In genomic region chr7:34991938-34992840, GRCh38 we compare ENCODE assay signal across 8 cellular contexts. TPM values are rescaled to one million over a fixed set of nuclear protein-coding genes. Genes with fewer than 3 reads are reported as not detected.
DNase-seq lines count a peak whose midpoint lies in the region; ATAC-seq, FAIRE-seq and TF ChIP-seq lines count a peak whose summit lies in the region.

No MANE protein-coding gene starts in this region.

- H3K9me2 ChIP-seq in PC-3 (replicated peaks; ENCODE audit: low read length), result no peaks in the 10 kb centered on the region

- CTCF ChIA-PET in PC-3 (lab: Charles Lee), result no interaction called here

- peak overlapping the region; percentile 59 for H3K4me2 ChIP-seq in PC-3 (ENCODE audit: low read length)

- BruUV-seq in PC-3 (replicated peaks; lab: Mats Ljungman, UMichigan), result no TSS peak

- peak overlapping the region; percentile 84 for H3K27ac ChIP-seq in PC-3 (ENCODE audit: low read length)
- H3K27ac ChIP-seq in spleen, result peak overlapping the region in 6 of 8 donors; percentile 33 to 75 (median 61)

- H3K36me3 ChIP-seq in PC-3 (ENCODE audit: low read depth, low read length) (no peaks in the 10 kb centered on the region), adipocyte (ENCODE audit: control insufficient read depth, insufficient read depth, low read length, severe bottlenecking) (no peaks in the 10 kb centered on the region), spleen (no peaks in the 10 kb centered on the region)

- ATAC-seq in PC-3, result peak; percentile 94
- ATAC-seq in HG03025 (IDR thresholded peaks at IDR 0.05; ENCODE audit: low FRiP score, unreplicated experiment), result no peak

- H4K20me1 ChIP-seq in PC-3 (ENCODE audit: low read length), result no peaks in the 10 kb centered on the region

- H3K79me2 ChIP-seq in PC-3 (ENCODE audit: low read length), result no peaks in the 10 kb centered on the region

- TF ChIP-seq CTCF in GM12864 (IDR thresholded peaks at IDR 0.05; ENCODE audit: low read depth, low read length, missing control alignments) (no peak), PC-3 (conservative IDR thresholded peaks at IDR 0.05; ENCODE audit: low read depth, low read length) (no peak), spleen (IDR thresholded peaks at IDR 0.05 in 8 of 11, conservative IDR thresholded peaks at IDR 0.05 in 3 of 11) (no peak)

- no peaks in the 10 kb centered on the region for H3F3A ChIP-seq in PC-3 (ENCODE audit: low read length, unreplicated experiment)

- H3K4me3 ChIP-seq in GM12864 (ENCODE audit: low read depth, low read length), result no peak overlapping the region
- H3K4me3 ChIP-seq in PC-3 (ENCODE audit: low read length), result peak overlapping the region; percentile 44
- no peak overlapping the region for H3K4me3 ChIP-seq in adipocyte (ENCODE audit: low read length)
- peak overlapping the region in 3 of 8 donors; percentile 3 to 43 (median 7) for H3K4me3 ChIP-seq in spleen

- POLR2A ChIA-PET in PC-3 (lab: Charles Lee; ENCODE audit: unreplicated experiment), result interaction anchor here (0.7 kb wide), 1 partner anchor 27 kb away, joined by 3 read pairs; no protein-coding TSS in a partner anchor

- H3K9me3 ChIP-seq in PC-3 (ENCODE audit: low read length) (no peaks in the 10 kb centered on the region), adipocyte (ENCODE audit: control insufficient read depth, low read length) (no peaks in the 10 kb centered on the region), spleen (no peaks in the 10 kb centered on the region)

- peak overlapping the region; percentile 2; the same call in 1 of the 2 replicates for H2AFZ ChIP-seq in PC-3 (ENCODE audit: low read length)

- FAIRE-seq in H54 (lab: Jason Lieb, UNC), result peak; percentile 92

- WGBS in spleen, 5 donors, result 58 to 72% (median 68%) methylated on average over 12 of the region's 12 CpGs

- intact Hi-C loops in PC-3 (cut with micrococcal nuclease), result loop anchor here (1.0 kb wide), 1 partner anchor 11 kb away; no protein-coding TSS in a partner anchor
- intact Hi-C loops in spleen (cut with DNase I; ENCODE audit: low total_unique reads), result no loop called here

- DNase-seq in GM12864 (ENCODE audit: low read depth), result peak; percentile 31
- peak; percentile 26 for DNase-seq in H54 (ENCODE audit: insufficient read length, low spot score)
- peak; percentile 75 for DNase-seq in PC-3
- DNase-seq in adipocyte (ENCODE audit: low read depth), result peak; percentile 9
- peak; percentile 75 for DNase-seq in spleen
- no peak for DNase-seq in DMS114 treated with DMSO at 0.1 percent for 48 hours (lab: John Stamatoyannopoulos, UW; ENCODE audit: unreplicated experiment)
- no peak for DNase-seq in NAMALWA (ENCODE audit: low spot score)

- H3K4me1 ChIP-seq in PC-3 (ENCODE audit: insufficient read depth, low read length) (peaks cover 20% of the 10 kb centered on the region), adipocyte (ENCODE audit: control insufficient read depth, insufficient read depth, low read length) (no peaks in the 10 kb centered on the region), spleen (peaks cover 0 to 7% (median 0%) of the 10 kb centered on the region in 6 donors)

- peak overlapping the region; percentile 33 for H3K9ac ChIP-seq in PC-3 (ENCODE audit: low read length)
- H3K9ac ChIP-seq in adipocyte (ENCODE audit: low read length), result no peak overlapping the region

- TF ChIP-seq POLR2A in H54 (IDR thresholded peaks at IDR 0.05; ENCODE audit: low read depth, low read length), result no peak
- no peak for TF ChIP-seq POLR2A in spleen (IDR thresholded peaks at IDR 0.05)

- H3K27me3 ChIP-seq in PC-3 (ENCODE audit: low read length), result no peaks in the 10 kb centered on the region
- no peaks in the 10 kb centered on the region for H3K27me3 ChIP-seq in adipocyte (replicated peaks; ENCODE audit: control insufficient read depth, insufficient read depth, low read length)
- H3K27me3 ChIP-seq in spleen (replicated peaks in 1 of 7), result no peaks in the 10 kb centered on the region

RNA-seq across cellular contexts. Expression of gene DPY19L1, which starts 45.1 kb away (rescaled TPM):
- 10.7 and 11.2 TPM in 2 replicates for total RNA-seq in PC-3 (2014; rRNA removed)
- 10 to 100 TPM; 25.4 to 41.6 (median 29.9) TPM for total RNA-seq in spleen
- polyA plus RNA-seq in spleen, result 1 to 10 TPM; 4.8 to 7.3 (median 6.8) TPM

Comparison
In these comparisons a context has a peak if more than half of its experiments do, and no peak if none do; other contexts are left out.
1. DNase-seq: peak in GM12864 (single experiment), H54 (single experiment), PC-3 (single experiment), adipocyte (single experiment) and spleen (single experiment); none in DMS114 treated with DMSO at 0.1 percent for 48 hours (single experiment) and NAMALWA (single experiment).